Comparison of ENCODE assay signal across 8 cellular contexts in the genomic region with DNA sequence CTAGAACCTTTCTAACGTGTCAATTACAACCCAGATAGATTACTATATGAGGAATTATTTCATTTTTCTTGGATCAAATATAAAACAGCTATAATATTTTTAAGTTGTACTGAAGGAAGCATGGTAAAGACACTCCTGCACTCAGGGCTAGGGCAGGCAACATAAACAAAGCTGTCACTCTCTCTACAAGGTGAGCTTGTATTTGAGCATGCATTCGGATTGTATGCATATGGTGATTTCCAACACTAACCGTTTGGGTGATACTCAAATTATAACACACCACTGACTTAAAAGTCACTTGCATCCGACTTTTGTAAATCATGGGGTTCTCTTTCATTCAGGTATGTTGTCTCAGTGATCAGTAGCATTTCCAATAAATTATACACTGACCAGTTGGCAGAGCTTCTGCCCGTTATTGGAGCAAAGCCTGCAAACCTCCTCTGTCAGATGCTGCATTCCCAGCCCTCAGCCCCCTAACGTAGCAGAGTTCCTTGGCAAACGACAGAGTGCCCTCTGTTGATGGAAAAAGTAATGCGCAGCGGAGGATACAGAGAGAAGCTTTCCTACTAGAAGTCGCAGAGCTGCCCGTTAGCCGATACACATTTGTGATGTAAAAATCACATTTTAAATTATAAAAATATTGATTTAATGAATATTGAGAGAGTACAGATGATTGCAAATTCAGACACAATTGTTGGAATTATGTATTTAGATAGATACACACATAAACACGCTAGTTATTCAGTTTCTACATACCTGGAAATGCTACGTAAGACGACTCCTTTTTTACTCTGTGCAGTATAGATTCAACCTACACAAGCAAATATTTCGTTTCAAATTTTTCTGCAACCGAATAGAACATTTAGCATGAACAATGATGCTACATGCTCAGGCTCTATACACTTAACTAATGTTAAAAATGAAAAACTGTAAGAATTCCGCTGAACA.
A peak's percentile ranks its signal among the peaks of the same experiment; 100 is the strongest.
DNase-seq lines count a peak whose midpoint lies in the region; ATAC-seq, FAIRE-seq and TF ChIP-seq lines count a peak whose summit lies in the region.

No MANE protein-coding gene starts in this region.

- H3K36me3 ChIP-seq in pancreas = no peaks in the 10 kb centered on the region

- 12 to 13% methylated on average over 18 of the region's 18 CpGs for WGBS in pancreas, 2 donors

- H3K27ac ChIP-seq in foreskin keratinocyte (no peak overlapping the region), pancreas (no peak overlapping the region)

- peak; percentile 83 for ATAC-seq in foreskin keratinocyte
- ATAC-seq in pancreas = peak; percentile 85 to 98 (median 94)
- no peak for ATAC-seq in GM18505 (IDR thresholded peaks at IDR 0.05; ENCODE audit: unreplicated experiment)
- ATAC-seq in GM19397 (IDR thresholded peaks at IDR 0.05; ENCODE audit: unreplicated experiment) = no peak

- peaks cover 63% of the 10 kb centered on the region for H3K27me3 ChIP-seq in foreskin keratinocyte
- peaks cover 3 to 61% (median 17%) of the 10 kb centered on the region in 4 donors for H3K27me3 ChIP-seq in pancreas

- H3K9me3 ChIP-seq in pancreas = no peaks in the 10 kb centered on the region

- H3K4me3 ChIP-seq in pancreas = no peak overlapping the region

- H3K4me1 ChIP-seq in foreskin keratinocyte (no peaks in the 10 kb centered on the region), pancreas (no peaks in the 10 kb centered on the region)

- TF ChIP-seq POLR2A in GM18505 (IDR thresholded peaks at IDR 0.05; ENCODE audit: borderline replicate concordance, extremely low read depth, insufficient read depth, insufficient read length) = no peak

- DNase-seq in GM04504 (ENCODE audit: low read depth) = peak; percentile 6
- peak; percentile 38 for DNase-seq in HPDE6-E6E7 (ENCODE audit: extremely low spot score)
- DNase-seq in NCI-H748 treated with DMSO at 0.1 percent for 48 hours (lab: John Stamatoyannopoulos, UW) = peak; percentile 87
- DNase-seq in activated T-cell treated with anti-CD3 and anti-CD28 coated beads for 24 hours (ENCODE audit: low read depth) = peak; percentile 14
- DNase-seq in foreskin keratinocyte = peak; percentile 16 to 50
- DNase-seq in pancreas = peak; percentile 37 to 73 (median 58)

- FAIRE-seq in pancreas (lab: Jason Lieb, UNC) = no peak

- TF ChIP-seq CTCF in foreskin keratinocyte (conservative IDR thresholded peaks at IDR 0.05) (peak; percentile 80), pancreas (IDR thresholded peaks at IDR 0.05) (peak in 3 of 4 donors; percentile 26 to 49 (median 41))

- intact Hi-C loops in pancreas (cut with DNase I) = loop anchor here in 1 of 3 donors (5.0 kb wide), 1 partner anchor 477 kb away; no protein-coding TSS in a partner anchor

Comparison
In these comparisons a context has a peak if more than half of its experiments do, and no peak if none do; other contexts are left out.
1. DNase-seq: peak in every context shown above with its lines; median percentile 87 in NCI-H748 treated with DMSO at 0.1 percent for 48 hours; 58 in pancreas; 38 in HPDE6-E6E7; 33 in foreskin keratinocyte; 14 in activated T-cell treated with anti-CD3 and anti-CD28 coated beads for 24 hours; 6 in GM04504.
2. ATAC-seq: peak in foreskin keratinocyte (single experiment) and pancreas (4 of 4); none in GM18505 (single experiment) and GM19397 (single experiment).